8 cellular contexts compared by ENCODE assay signal in genomic region chr7:66076459-66077329, GRCh38. TPM values are rescaled to one million over a fixed set of nuclear protein-coding genes. Genes with fewer than 3 reads are reported as not detected.
DNase-seq lines count a peak whose midpoint lies in the region; ATAC-seq and TF ChIP-seq lines count a peak whose summit lies in the region.

No MANE protein-coding gene starts in this region.

- peak overlapping the region; percentile 91; the same call in 1 of the 2 replicates for H2AFZ ChIP-seq in GM23338

- intact Hi-C loops in sigmoid colon (cut with DNase I), result no loop called here

- H3K4me3 Mint-ChIP-seq in GM23338, result peak overlapping the region; percentile 82

- peak overlapping the region; percentile 15; the same call in 1 of the 2 replicates for H3K27ac Mint-ChIP-seq in GM23338

- no peak overlapping the region for H3K27ac ChIP-seq in GM23338 (ENCODE audit: low read depth)
- H3K27ac ChIP-seq in RWPE1, result peak overlapping the region; percentile 59
- peak overlapping the region in 1 of 4 donors; percentile 64 for H3K27ac ChIP-seq in sigmoid colon

- peaks cover 8% of the 10 kb centered on the region for H3K27me3 Mint-ChIP-seq in GM23338 (ENCODE audit: insufficient read depth, low read depth, poor library complexity)

- CTCF ChIA-PET in RWPE1 (lab: Yijun Ruan, JAX), result interaction anchor here (0.6 to 1.8 kb wide), 2 partner anchors 46 to 177 kb away, joined by 3 to 5 read pairs; no protein-coding TSS in a partner anchor

- no peaks in the 10 kb centered on the region for H3F3A ChIP-seq in GM23338 (replicated peaks; ENCODE audit: low read depth)

- no peaks in the 10 kb centered on the region for H3K9me3 ChIP-seq in sigmoid colon

- ATAC-seq in GM23338 (no peak), GM18858 (IDR thresholded peaks at IDR 0.05; ENCODE audit: unreplicated experiment) (no peak), GM21367 (IDR thresholded peaks at IDR 0.05; ENCODE audit: unreplicated experiment) (no peak)

- TF ChIP-seq CTCF in GM23338 (conservative IDR thresholded peaks at IDR 0.05; ENCODE audit: low read depth in 2 of 2), result no peak
- TF ChIP-seq CTCF in RWPE1 (conservative IDR thresholded peaks at IDR 0.05; ENCODE audit: low read depth), result no peak
- TF ChIP-seq CTCF in fibroblast of mammary gland (conservative IDR thresholded peaks at IDR 0.05; ENCODE audit: control insufficient read depth, insufficient read depth, low read depth, low read length), result no peak
- no peak for TF ChIP-seq CTCF in sigmoid colon (IDR thresholded peaks at IDR 0.05)

- TF ChIP-seq POLR2A in sigmoid colon (IDR thresholded peaks at IDR 0.05), result no peak

- WGBS in sigmoid colon, 2 donors, result 44 to 62% methylated on average over 11 of the region's 11 CpGs

- DNase-seq in GM23338 (ENCODE audit: low spot score) (no peak), RWPE1 (ENCODE audit: low spot score) (no peak), fibroblast of mammary gland (ENCODE audit: low read depth) (no peak), sigmoid colon (no peak), NCI-H1092 (lab: John Stamatoyannopoulos, UW) (no peak), NCI-H345 (lab: John Stamatoyannopoulos, UW) (no peak)

- H3K27me3 ChIP-seq in GM23338 (ENCODE audit: insufficient read depth), result no peaks in the 10 kb centered on the region
- H3K27me3 ChIP-seq in sigmoid colon, result no peaks in the 10 kb centered on the region

- no peaks in the 10 kb centered on the region for H3K9me2 ChIP-seq in GM23338 (ENCODE audit: insufficient read depth)

- H3K36me3 ChIP-seq in GM23338 (ENCODE audit: insufficient read depth), result no peaks in the 10 kb centered on the region
- peaks cover 0 to 4% (median 0%) of the 10 kb centered on the region in 4 donors for H3K36me3 ChIP-seq in sigmoid colon

- no peaks in the 10 kb centered on the region for H4K20me1 ChIP-seq in GM23338 (replicated peaks; ENCODE audit: insufficient read depth)

- H3K9me3 Mint-ChIP-seq in GM23338, result no peaks in the 10 kb centered on the region

- no peaks in the 10 kb centered on the region; the same call in 1 of the 2 replicates for H3K4me1 ChIP-seq in GM23338 (ENCODE audit: insufficient read depth)
- peaks cover 0 to 23% (median 14%) of the 10 kb centered on the region in 4 donors for H3K4me1 ChIP-seq in sigmoid colon

- peak overlapping the region; percentile 98 for H3K4me2 ChIP-seq in GM23338

- H3K4me3 ChIP-seq in GM23338, result peak overlapping the region; percentile 94
- peak overlapping the region; percentile 89 for H3K4me3 ChIP-seq in fibroblast of mammary gland (ENCODE audit: control insufficient read depth, low read depth, low read length)
- peak overlapping the region; percentile 62 to 87 (median 66) for H3K4me3 ChIP-seq in sigmoid colon

- POLR2A ChIA-PET in RWPE1 (lab: Yijun Ruan, JAX; ENCODE audit: low non-redundant PET), result no interaction called here

- H3K36me3 Mint-ChIP-seq in GM23338 (ENCODE audit: low read depth), result no peaks in the 10 kb centered on the region

- peaks cover 4% of the 10 kb centered on the region; the same call in 2 of the 3 replicates for H3K4me1 Mint-ChIP-seq in GM23338

- peaks cover 8% of the 10 kb centered on the region; the same call in 1 of the 2 replicates for H3K79me2 ChIP-seq in GM23338 (replicated peaks; ENCODE audit: insufficient read depth)

- no peak for TF ChIP-seq EP300 in sigmoid colon (IDR thresholded peaks at IDR 0.05)

TF ChIP-seq in GM23338, 12 proteins besides CTCF, POLR2A, EP300 and RAD21:
- TF ChIP-seq CREB1 (CRISPR knock-in tag; IDR thresholded peaks at IDR 0.05; ENCODE audit: low read depth) (no peak), REST (IDR thresholded peaks at IDR 0.05; ENCODE audit: unreplicated experiment) (no peak), EZH2 (IDR thresholded peaks at IDR 0.05; ENCODE audit: low read depth, unreplicated experiment) (no peak)
TF ChIP-seq in GM23338: peak in this region for 0.

RNA-seq across cellular contexts. Expression of gene ASL, which starts 1.1 kb away (rescaled TPM):
- total RNA-seq in GM23338 (2014; rRNA removed; shearing (Covaris generic)), result 36.9 and 40.0 TPM in 2 replicates
- polyA plus RNA-seq in GM23338 (2016; fragmentation: Nextera tagmentation; extraction: Ambion mirVana), result 13.0 and 14.9 TPM in 2 replicates
- total RNA-seq in sigmoid colon, result 10 to 100 TPM; 15.6 to 30.7 (median 24.2) TPM
- polyA plus RNA-seq in sigmoid colon, result 100 to 1,000 TPM in 2 of 3 donors, 10 to 100 TPM in 1; 93.7 to 120 (median 109) TPM

RNA-seq across cellular contexts. Expression of gene CRCP, which starts 38.0 kb away (rescaled TPM):
- total RNA-seq in GM23338 (2014; rRNA removed; shearing (Covaris generic)), result 43.4 and 60.5 TPM in 2 replicates
- polyA plus RNA-seq in GM23338 (2016; fragmentation: Nextera tagmentation; extraction: Ambion mirVana) (24.1 and 36.1 TPM in 2 replicates), sigmoid colon (10 to 100 TPM; 18.6 to 25.7 (median 24.3) TPM)
- total RNA-seq in sigmoid colon, result 10 to 100 TPM; 24.1 to 48.5 (median 37.1) TPM
